In the genomic region with DNA sequence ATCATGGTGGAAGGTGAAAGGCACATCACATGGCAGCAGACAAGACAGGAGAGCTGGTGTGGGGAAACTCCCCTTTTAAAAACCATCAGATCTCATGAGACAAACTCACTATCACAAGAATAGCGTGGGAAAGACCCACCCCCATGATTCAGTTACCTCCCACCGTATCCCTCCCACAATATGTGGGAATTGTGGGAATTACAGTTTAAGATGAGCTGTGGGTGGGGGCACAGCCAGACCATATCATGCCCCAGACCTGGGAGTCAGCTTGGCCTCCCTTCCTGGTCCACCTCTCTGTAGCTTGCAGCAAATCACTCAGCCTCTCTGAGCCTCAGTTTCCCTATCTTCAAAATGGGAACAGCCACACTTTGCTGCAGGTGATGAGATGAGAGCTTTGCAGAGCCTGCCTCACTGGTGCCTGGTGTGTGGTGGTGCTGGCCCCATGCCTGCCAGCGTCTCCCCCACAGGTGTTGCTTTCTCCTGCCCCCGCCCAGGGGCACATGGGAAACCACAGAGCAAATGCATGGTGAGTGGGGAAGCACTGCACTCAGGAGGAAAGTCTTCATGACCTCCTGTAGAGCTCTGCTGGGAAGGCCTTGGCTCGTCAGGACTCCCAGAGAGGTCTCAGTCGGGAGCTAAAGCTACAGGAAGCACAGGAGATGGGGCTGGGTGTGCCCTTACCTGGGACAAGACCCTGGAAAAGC, we compare ENCODE assay signal across 2 cellular contexts.
TF ChIP-seq lines count a peak whose summit lies in the region.

No MANE protein-coding gene starts in this region.

TF ChIP-seq in HEK293, 187 proteins besides CTCF, POLR2A, EP300 and RAD21:
- TF ChIP-seq, protein P1, sequence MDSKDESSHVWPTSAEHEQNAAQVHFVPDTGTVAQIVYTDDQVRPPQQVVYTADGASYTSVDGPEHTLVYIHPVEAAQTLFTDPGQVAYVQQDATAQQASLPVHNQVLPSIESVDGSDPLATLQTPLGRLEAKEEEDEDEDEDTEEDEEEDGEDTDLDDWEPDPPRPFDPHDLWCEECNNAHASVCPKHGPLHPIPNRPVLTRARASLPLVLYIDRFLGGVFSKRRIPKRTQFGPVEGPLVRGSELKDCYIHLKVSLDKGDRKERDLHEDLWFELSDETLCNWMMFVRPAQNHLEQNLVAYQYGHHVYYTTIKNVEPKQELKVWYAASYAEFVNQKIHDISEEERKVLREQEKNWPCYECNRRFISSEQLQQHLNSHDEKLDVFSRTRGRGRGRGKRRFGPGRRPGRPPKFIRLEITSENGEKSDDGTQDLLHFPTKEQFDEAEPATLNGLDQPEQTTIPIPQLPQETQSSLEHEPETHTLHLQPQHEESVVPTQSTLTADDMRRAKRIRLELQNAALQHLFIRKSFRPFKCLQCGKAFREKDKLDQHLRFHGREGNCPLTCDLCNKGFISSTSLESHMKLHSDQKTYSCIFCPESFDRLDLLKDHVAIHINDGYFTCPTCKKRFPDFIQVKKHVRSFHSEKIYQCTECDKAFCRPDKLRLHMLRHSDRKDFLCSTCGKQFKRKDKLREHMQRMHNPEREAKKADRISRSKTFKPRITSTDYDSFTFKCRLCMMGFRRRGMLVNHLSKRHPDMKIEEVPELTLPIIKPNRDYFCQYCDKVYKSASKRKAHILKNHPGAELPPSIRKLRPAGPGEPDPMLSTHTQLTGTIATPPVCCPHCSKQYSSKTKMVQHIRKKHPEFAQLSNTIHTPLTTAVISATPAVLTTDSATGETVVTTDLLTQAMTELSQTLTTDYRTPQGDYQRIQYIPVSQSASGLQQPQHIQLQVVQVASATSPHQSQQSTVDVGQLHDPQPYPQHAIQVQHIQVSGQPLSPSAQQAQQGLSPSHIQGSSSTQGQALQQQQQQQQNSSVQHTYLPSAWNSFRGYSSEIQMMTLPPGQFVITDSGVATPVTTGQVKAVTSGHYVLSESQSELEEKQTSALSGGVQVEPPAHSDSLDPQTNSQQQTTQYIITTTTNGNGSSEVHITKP (tag by site-specific recombination; IDR thresholded peaks at IDR 0.05): no peak
- TF ChIP-seq IKZF3 (tag by site-specific recombination; IDR thresholded peaks at IDR 0.05) (no peak), ZNF157 (tag by site-specific recombination; IDR thresholded peaks at IDR 0.05) (no peak), ZNF184 (tag by site-specific recombination; IDR thresholded peaks at IDR 0.05) (no peak), ZNF658 (tag by site-specific recombination; IDR thresholded peaks at IDR 0.05) (no peak), MYNN (tag by site-specific recombination; IDR thresholded peaks at IDR 0.05; ENCODE audit: borderline replicate concordance) (no peak), ZIC2 (tag by site-specific recombination; IDR thresholded peaks at IDR 0.05) (peak; percentile 39), ZBTB21 (tag by site-specific recombination; IDR thresholded peaks at IDR 0.05) (no peak), GLIS1 (tag by site-specific recombination; IDR thresholded peaks at IDR 0.05) (peak; percentile 51; the same call in 1 of the 2 replicates), ZBTB20 (tag by site-specific recombination; IDR thresholded peaks at IDR 0.05) (no peak), ZNF560 (tag by site-specific recombination; IDR thresholded peaks at IDR 0.05; ENCODE audit: borderline replicate concordance) (no peak), EGR2 (tag by site-specific recombination; IDR thresholded peaks at IDR 0.05; ENCODE audit: low read depth) (peak; percentile 62), ZNF223 (tag by site-specific recombination; IDR thresholded peaks at IDR 0.05) (no peak), ZNF404 (tag by site-specific recombination; IDR thresholded peaks at IDR 0.05) (no peak), ZFHX2 (tag by site-specific recombination; conservative IDR thresholded peaks at IDR 0.05) (peak; percentile 58), ZNF660 (tag by site-specific recombination; IDR thresholded peaks at IDR 0.05) (no peak), ZNF112 (tag by site-specific recombination; IDR thresholded peaks at IDR 0.05) (no peak), OVOL3 (tag by site-specific recombination; IDR thresholded peaks at IDR 0.05) (no peak), RBAK (tag by site-specific recombination; IDR thresholded peaks at IDR 0.05) (no peak), ZNF146 (tag by site-specific recombination; IDR thresholded peaks at IDR 0.05) (no peak), ZNF169 (tag by site-specific recombination; IDR thresholded peaks at IDR 0.05) (no peak)
- TF ChIP-seq, protein P2, sequence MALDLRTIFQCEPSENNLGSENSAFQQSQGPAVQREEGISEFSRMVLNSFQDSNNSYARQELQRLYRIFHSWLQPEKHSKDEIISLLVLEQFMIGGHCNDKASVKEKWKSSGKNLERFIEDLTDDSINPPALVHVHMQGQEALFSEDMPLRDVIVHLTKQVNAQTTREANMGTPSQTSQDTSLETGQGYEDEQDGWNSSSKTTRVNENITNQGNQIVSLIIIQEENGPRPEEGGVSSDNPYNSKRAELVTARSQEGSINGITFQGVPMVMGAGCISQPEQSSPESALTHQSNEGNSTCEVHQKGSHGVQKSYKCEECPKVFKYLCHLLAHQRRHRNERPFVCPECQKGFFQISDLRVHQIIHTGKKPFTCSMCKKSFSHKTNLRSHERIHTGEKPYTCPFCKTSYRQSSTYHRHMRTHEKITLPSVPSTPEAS (tag by site-specific recombination; IDR thresholded peaks at IDR 0.05): no peak
- TF ChIP-seq, protein P3, sequence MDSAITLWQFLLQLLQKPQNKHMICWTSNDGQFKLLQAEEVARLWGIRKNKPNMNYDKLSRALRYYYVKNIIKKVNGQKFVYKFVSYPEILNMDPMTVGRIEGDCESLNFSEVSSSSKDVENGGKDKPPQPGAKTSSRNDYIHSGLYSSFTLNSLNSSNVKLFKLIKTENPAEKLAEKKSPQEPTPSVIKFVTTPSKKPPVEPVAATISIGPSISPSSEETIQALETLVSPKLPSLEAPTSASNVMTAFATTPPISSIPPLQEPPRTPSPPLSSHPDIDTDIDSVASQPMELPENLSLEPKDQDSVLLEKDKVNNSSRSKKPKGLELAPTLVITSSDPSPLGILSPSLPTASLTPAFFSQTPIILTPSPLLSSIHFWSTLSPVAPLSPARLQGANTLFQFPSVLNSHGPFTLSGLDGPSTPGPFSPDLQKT (IDR thresholded peaks at IDR 0.05; ENCODE audit: borderline replicate concordance, low read depth, low read length): no peak
- TF ChIP-seq, protein P4, sequence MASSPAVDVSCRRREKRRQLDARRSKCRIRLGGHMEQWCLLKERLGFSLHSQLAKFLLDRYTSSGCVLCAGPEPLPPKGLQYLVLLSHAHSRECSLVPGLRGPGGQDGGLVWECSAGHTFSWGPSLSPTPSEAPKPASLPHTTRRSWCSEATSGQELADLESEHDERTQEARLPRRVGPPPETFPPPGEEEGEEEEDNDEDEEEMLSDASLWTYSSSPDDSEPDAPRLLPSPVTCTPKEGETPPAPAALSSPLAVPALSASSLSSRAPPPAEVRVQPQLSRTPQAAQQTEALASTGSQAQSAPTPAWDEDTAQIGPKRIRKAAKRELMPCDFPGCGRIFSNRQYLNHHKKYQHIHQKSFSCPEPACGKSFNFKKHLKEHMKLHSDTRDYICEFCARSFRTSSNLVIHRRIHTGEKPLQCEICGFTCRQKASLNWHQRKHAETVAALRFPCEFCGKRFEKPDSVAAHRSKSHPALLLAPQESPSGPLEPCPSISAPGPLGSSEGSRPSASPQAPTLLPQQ (tag by site-specific recombination; IDR thresholded peaks at IDR 0.05): no peak

TF ChIP-seq in K562, 482 proteins besides CTCF, POLR2A, EP300 and RAD21 (continued from another document):
- TF ChIP-seq, protein P5, sequence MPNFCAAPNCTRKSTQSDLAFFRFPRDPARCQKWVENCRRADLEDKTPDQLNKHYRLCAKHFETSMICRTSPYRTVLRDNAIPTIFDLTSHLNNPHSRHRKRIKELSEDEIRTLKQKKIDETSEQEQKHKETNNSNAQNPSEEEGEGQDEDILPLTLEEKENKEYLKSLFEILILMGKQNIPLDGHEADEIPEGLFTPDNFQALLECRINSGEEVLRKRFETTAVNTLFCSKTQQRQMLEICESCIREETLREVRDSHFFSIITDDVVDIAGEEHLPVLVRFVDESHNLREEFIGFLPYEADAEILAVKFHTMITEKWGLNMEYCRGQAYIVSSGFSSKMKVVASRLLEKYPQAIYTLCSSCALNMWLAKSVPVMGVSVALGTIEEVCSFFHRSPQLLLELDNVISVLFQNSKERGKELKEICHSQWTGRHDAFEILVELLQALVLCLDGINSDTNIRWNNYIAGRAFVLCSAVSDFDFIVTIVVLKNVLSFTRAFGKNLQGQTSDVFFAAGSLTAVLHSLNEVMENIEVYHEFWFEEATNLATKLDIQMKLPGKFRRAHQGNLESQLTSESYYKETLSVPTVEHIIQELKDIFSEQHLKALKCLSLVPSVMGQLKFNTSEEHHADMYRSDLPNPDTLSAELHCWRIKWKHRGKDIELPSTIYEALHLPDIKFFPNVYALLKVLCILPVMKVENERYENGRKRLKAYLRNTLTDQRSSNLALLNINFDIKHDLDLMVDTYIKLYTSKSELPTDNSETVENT (CRISPR knock-in tag; IDR thresholded peaks at IDR 0.05): no peak
- TF ChIP-seq CHCHD3 (CRISPR knock-in tag; IDR thresholded peaks at IDR 0.05): no peak
TF ChIP-seq in K562: peak in this region for 1.
